19 cellular contexts compared by ENCODE assay signal in the genomic region with DNA sequence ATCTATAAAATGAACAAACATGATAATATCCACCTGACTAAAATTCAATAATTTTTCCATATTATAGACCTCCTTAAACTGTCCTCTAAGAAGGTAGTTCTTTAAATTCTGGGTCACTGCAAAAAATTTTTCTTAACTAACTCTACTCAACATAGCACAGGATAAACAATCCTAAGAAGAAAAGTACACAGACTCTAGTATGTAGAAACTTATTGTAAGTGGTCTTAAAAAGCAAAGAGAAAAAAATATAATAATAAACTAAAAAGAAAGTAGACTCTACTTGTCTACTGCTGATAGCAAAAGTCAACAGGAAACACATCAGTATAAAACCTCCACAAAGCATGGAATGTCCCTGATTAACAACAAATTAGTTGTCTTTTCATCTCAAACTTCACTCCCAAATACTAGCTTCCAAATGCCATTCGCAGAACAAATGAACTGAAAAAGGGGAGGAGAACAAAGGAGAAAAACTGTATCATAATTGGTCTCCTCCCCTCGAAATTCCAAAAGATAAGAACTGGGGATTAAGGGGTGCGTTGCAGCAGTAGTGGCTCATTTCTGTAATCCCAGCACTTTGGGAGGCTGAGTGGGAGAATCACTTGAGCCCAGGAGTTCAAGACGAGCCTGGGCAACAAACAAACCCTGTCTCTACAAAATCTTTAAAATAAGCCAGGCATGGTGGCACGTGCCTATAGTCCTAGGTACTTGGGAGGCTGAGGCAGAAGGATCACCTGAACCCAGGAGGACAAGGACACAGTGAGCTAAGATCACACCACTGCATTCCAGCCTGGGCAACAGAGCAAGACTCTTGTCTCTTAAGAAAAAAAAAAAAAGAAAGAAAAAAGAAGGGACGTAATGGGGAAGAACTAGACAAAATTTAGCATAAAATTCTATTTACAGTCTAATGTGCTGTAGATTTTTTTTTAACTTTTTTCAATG. TPM values are rescaled to one million over a fixed set of nuclear protein-coding genes. Genes with fewer than 3 reads are reported as not detected.
DNase-seq lines count a peak whose midpoint lies in the region; ATAC-seq and TF ChIP-seq lines count a peak whose summit lies in the region.
"Had no signal": no experiment of that assay in that cellular context is flagged by ENCODE, and none has a peak within 500 bp of the region (broad histone marks: within the 10 kb centered on the region; RNA-seq: fewer than 3 reads in every experiment).

No MANE protein-coding gene starts in this region.

- POLR2A ChIA-PET in Caco-2 (lab: Charles Lee) = interaction anchor here (0.6 to 0.7 kb wide), 3 partner anchors 172 to 1033 kb away, joined by 4 to 10 read pairs (median 8); no protein-coding TSS in a partner anchor

- H2AFZ ChIP-seq in SU-DHL-6 (ENCODE audit: low read depth, low read length, severe bottlenecking) = no peak overlapping the region

- H3K4me1 ChIP-seq in Caco-2 = peaks cover 26% of the 10 kb centered on the region

- peak overlapping the region; percentile 95; the same call in 1 of the 2 replicates for H3K27ac ChIP-seq in SU-DHL-6 (ENCODE audit: low read depth, low read length)
- H3K27ac ChIP-seq: stomach had no signal

- TF ChIP-seq CTCF in Caco-2 (IDR thresholded peaks at IDR 0.05; ENCODE audit: insufficient read depth in 1 of 2, low read depth in 1 of 2, low read length in 1 of 2, severe bottlenecking in 1 of 2, unreplicated experiment in 1 of 2) (no peak), SU-DHL-6 (IDR thresholded peaks at IDR 0.05; ENCODE audit: insufficient read depth, low read length, poor library complexity, severe bottlenecking) (no peak)

- no peak overlapping the region for H3K9ac ChIP-seq in SU-DHL-6 (ENCODE audit: low read length)

- H3K36me3 ChIP-seq in Caco-2 (ENCODE audit: control insufficient read depth, insufficient read depth, low read length) (no peaks in the 10 kb centered on the region), SU-DHL-6 (ENCODE audit: low read length) (peaks cover 71% of the 10 kb centered on the region)

- H3K79me2 ChIP-seq in SU-DHL-6 (ENCODE audit: insufficient read depth, low read length) = peaks cover 100% of the 10 kb centered on the region

- peak overlapping the region; percentile 93 for H3K4me2 ChIP-seq in SU-DHL-6 (ENCODE audit: low read depth, low read length, poor library complexity, severe bottlenecking)

- peaks cover 23% of the 10 kb centered on the region for H3K4me1 Mint-ChIP-seq in Caco-2 (ENCODE audit: low read depth, unreplicated experiment)
- peaks cover 20 to 74% of the 10 kb centered on the region in 2 donors for H3K4me1 Mint-ChIP-seq in stimulated activated naive B cell treated with anti-CD40 and anti-IgM and Interleukin-4, amounts not matched to agents 10 μg/mL and 1 μg/mL and 100 μg/mL, for 72 hours

- H3K27me3 Mint-ChIP-seq in Caco-2 (ENCODE audit: insufficient read depth, unreplicated experiment) = no peaks in the 10 kb centered on the region
- no peaks in the 10 kb centered on the region for H3K27me3 Mint-ChIP-seq in stimulated activated naive B cell treated with anti-CD40 and anti-IgM and Interleukin-4, amounts not matched to agents 10 μg/mL and 1 μg/mL and 100 μg/mL, for 72 hours
- H3K27me3 Mint-ChIP-seq: activated CD4-positive, alpha-beta T cell treated with anti-CD3 and anti-CD28 coated beads, Interleukin-2, amount 10 ng/mL, durations not matched to agents 24 days and 14 days; activated CD8-positive, alpha-beta memory T cell treated with anti-CD3 and anti-CD28 coated beads, Interleukin-2, amount 10 ng/mL, durations not matched to agents 7 days and 5 days; activated naive CD8-positive, alpha-beta T cell treated with anti-CD3 and anti-CD28 coated beads, Interleukin-2, amount 10 ng/mL, durations not matched to agents 7 days and 5 days; CD4-positive, alpha-beta memory T cell had no signal

- ATAC-seq in left lobe of liver (no peak), HG02870 (IDR thresholded peaks at IDR 0.05; ENCODE audit: unreplicated experiment) (no peak), GM19328 (IDR thresholded peaks at IDR 0.05; ENCODE audit: unreplicated experiment) (no peak), HG02884 (IDR thresholded peaks at IDR 0.05; ENCODE audit: unreplicated experiment) (no peak)
- no peak for ATAC-seq in stimulated activated naive B cell treated with anti-CD40 and anti-IgM and Interleukin-4, amounts not matched to agents 10 μg/mL and 1 μg/mL and 100 μg/mL, for 72 hours (replicated peaks)
- ATAC-seq: activated CD8-positive, alpha-beta memory T cell treated with anti-CD3 and anti-CD28 coated beads, Interleukin-2, amount 10 ng/mL, durations not matched to agents 7 days and 5 days had no signal

- H3K27me3 ChIP-seq in Caco-2 (replicated peaks; ENCODE audit: control insufficient read depth, insufficient read depth, low read length) (no peaks in the 10 kb centered on the region), SU-DHL-6 (ENCODE audit: low read length) (no peaks in the 10 kb centered on the region)
- H3K27me3 ChIP-seq: stomach had no signal

- no peaks in the 10 kb centered on the region for H3K9me2 ChIP-seq in SU-DHL-6 (replicated peaks; ENCODE audit: insufficient read depth, low read length)

- intact Hi-C loops in Caco-2 (cut with micrococcal nuclease; ENCODE audit: unreplicated experiment) = loop anchor here (1.0 kb wide), 1 partner anchor 76 kb away; no protein-coding TSS in a partner anchor

- peaks cover 19% of the 10 kb centered on the region for H3K36me3 Mint-ChIP-seq in Caco-2 (ENCODE audit: insufficient read depth, unreplicated experiment)
- peaks cover 38 to 66% of the 10 kb centered on the region in 2 donors for H3K36me3 Mint-ChIP-seq in stimulated activated naive B cell treated with anti-CD40 and anti-IgM and Interleukin-4, amounts not matched to agents 10 μg/mL and 1 μg/mL and 100 μg/mL, for 72 hours

- CTCF ChIA-PET in Caco-2 (lab: Charles Lee) = interaction anchor here (0.9 to 1.1 kb wide), 3 partner anchors 21 to 101 kb away, joined by 3 to 4 read pairs (median 3); no protein-coding TSS in a partner anchor

- H3K9me3 Mint-ChIP-seq in Caco-2 (ENCODE audit: unreplicated experiment) = no peaks in the 10 kb centered on the region
- H3K9me3 Mint-ChIP-seq in stimulated activated naive B cell treated with anti-CD40 and anti-IgM and Interleukin-4, amounts not matched to agents 10 μg/mL and 1 μg/mL and 100 μg/mL, for 72 hours = no peaks in the 10 kb centered on the region
- H3K9me3 Mint-ChIP-seq: activated CD4-positive, alpha-beta T cell treated with anti-CD3 and anti-CD28 coated beads, Interleukin-2, amount 10 ng/mL, durations not matched to agents 24 days and 14 days; activated naive CD8-positive, alpha-beta T cell treated with anti-CD3 and anti-CD28 coated beads, Interleukin-2, amount 10 ng/mL, durations not matched to agents 7 days and 5 days; activated T-helper 2 cell treated with anti-CD3 and anti-CD28 coated beads, Interferon-gamma antibody, Interleukin-2, Interleukin-4, amounts not matched to agents 10 μg/mL and 5 μg/mL and 100 μg/mL, durations not matched to agents 14 hours and 24 hours and 36 hours; CD4-positive, alpha-beta memory T cell had no signal

- H3K4me3 ChIP-seq in Caco-2 (ENCODE audit: low read depth, low read length) (no peak overlapping the region), SU-DHL-6 (ENCODE audit: insufficient read depth, low read length, poor library complexity, severe bottlenecking) (no peak overlapping the region)
- H3K4me3 ChIP-seq: stomach had no signal

- BruUV-seq in Caco-2 (replicated peaks; lab: Mats Ljungman, UMichigan) = no TSS peak

- no peak overlapping the region for H3K4me3 Mint-ChIP-seq in Caco-2 (ENCODE audit: unreplicated experiment)
- peak overlapping the region in 1 of 2 donors; percentile 39 for H3K4me3 Mint-ChIP-seq in stimulated activated naive B cell treated with anti-CD40 and anti-IgM and Interleukin-4, amounts not matched to agents 10 μg/mL and 1 μg/mL and 100 μg/mL, for 72 hours
- H3K4me3 Mint-ChIP-seq: activated CD4-positive, alpha-beta T cell treated with anti-CD3 and anti-CD28 coated beads, Interleukin-2, amount 10 ng/mL, durations not matched to agents 24 days and 14 days; activated CD8-positive, alpha-beta memory T cell treated with anti-CD3 and anti-CD28 coated beads, Interleukin-2, amount 10 ng/mL, durations not matched to agents 7 days and 5 days; activated naive CD8-positive, alpha-beta T cell treated with anti-CD3 and anti-CD28 coated beads, Interleukin-2, amount 10 ng/mL, durations not matched to agents 7 days and 5 days; CD4-positive, alpha-beta memory T cell had no signal

- DNase-seq in Caco-2 = peak; percentile 46 to 64
- peak; percentile 31 for DNase-seq in left lobe of liver (ENCODE audit: low spot score)
- no peak for DNase-seq in stimulated activated naive B cell treated with anti-CD40 and anti-IgM and Interleukin-4, amounts not matched to agents 10 μg/mL and 1 μg/mL and 100 μg/mL, for 72 hours
- DNase-seq: activated CD4-positive, alpha-beta T cell treated with anti-CD3 and anti-CD28 coated beads, Interleukin-2, amount 10 ng/mL, durations not matched to agents 24 days and 14 days; activated CD8-positive, alpha-beta memory T cell treated with anti-CD3 and anti-CD28 coated beads, Interleukin-2, amount 10 ng/mL, durations not matched to agents 7 days and 5 days; activated naive CD8-positive, alpha-beta T cell treated with anti-CD3 and anti-CD28 coated beads, Interleukin-2, amount 10 ng/mL, durations not matched to agents 7 days and 5 days; CD4-positive, alpha-beta memory T cell; GF-D8; NCI-H1930; NCI-H2227 treated with DMSO at 0.1 percent for 48 hours; occipital lobe; Right ventricle myocardium superior; stimulated activated CD4-positive, alpha-beta T cell treated with anti-CD3 and anti-CD28 coated beads, Interleukin-4, amount 100 ng/mL, for 24 hours; stomach had no signal

- H3F3A ChIP-seq in SU-DHL-6 (ENCODE audit: insufficient read depth) = peaks cover 48% of the 10 kb centered on the region

- H3K9me3 ChIP-seq in Caco-2 (no peaks in the 10 kb centered on the region), SU-DHL-6 (ENCODE audit: insufficient read depth, low read length) (no peaks in the 10 kb centered on the region)
- H3K9me3 ChIP-seq: stomach had no signal

- peak overlapping the region; percentile 73 for H3K27ac Mint-ChIP-seq in Caco-2 (ENCODE audit: unreplicated experiment)
- H3K27ac Mint-ChIP-seq in stimulated activated naive B cell treated with anti-CD40 and anti-IgM and Interleukin-4, amounts not matched to agents 10 μg/mL and 1 μg/mL and 100 μg/mL, for 72 hours = peak overlapping the region; percentile 73
- H3K27ac Mint-ChIP-seq: activated CD4-positive, alpha-beta T cell treated with anti-CD3 and anti-CD28 coated beads, Interleukin-2, amount 10 ng/mL, durations not matched to agents 24 days and 14 days; activated CD8-positive, alpha-beta memory T cell treated with anti-CD3 and anti-CD28 coated beads, Interleukin-2, amount 10 ng/mL, durations not matched to agents 7 days and 5 days; activated naive CD8-positive, alpha-beta T cell treated with anti-CD3 and anti-CD28 coated beads, Interleukin-2, amount 10 ng/mL, durations not matched to agents 7 days and 5 days; activated T-helper 2 cell treated with anti-CD3 and anti-CD28 coated beads, Interferon-gamma antibody, Interleukin-2, Interleukin-4, amounts not matched to agents 10 μg/mL and 5 μg/mL and 100 μg/mL, durations not matched to agents 14 hours and 24 hours and 36 hours had no signal

- peaks cover 4% of the 10 kb centered on the region; the same call in 1 of the 2 replicates for H4K20me1 ChIP-seq in SU-DHL-6 (ENCODE audit: low read depth, low read length)

RNA-seq across cellular contexts. Expression of a gene that starts 6.5 kb away (rescaled TPM):
- total RNA-seq in Caco-2 (2022) (27.2 and 32.7 TPM in 2 replicates), left lobe of liver (19.2 TPM)
